ENCODE assay signal across 8 cellular contexts in genomic region chr3:107524214-107525100, GRCh38. TPM values are rescaled to one million over a fixed set of nuclear protein-coding genes. Genes with fewer than 3 reads are reported as not detected.
DNase-seq lines count a peak whose midpoint lies in the region; ATAC-seq and TF ChIP-seq lines count a peak whose summit lies in the region.

No MANE protein-coding gene starts in this region.

- H3F3A ChIP-seq in SU-DHL-6 (ENCODE audit: insufficient read depth), result peaks cover 13% of the 10 kb centered on the region

- peaks cover 24% of the 10 kb centered on the region for H3K79me1 ChIP-seq in trophoblast cell (ENCODE audit: low read length)

- peak overlapping the region; percentile 95 for H3K4me2 ChIP-seq in SU-DHL-6 (ENCODE audit: low read depth, low read length, poor library complexity, severe bottlenecking)
- peak overlapping the region; percentile 90 for H3K4me2 ChIP-seq in trophoblast cell (ENCODE audit: low read length)

- H3K4me3 ChIP-seq in SU-DHL-6 (ENCODE audit: insufficient read depth, low read length, poor library complexity, severe bottlenecking) (peak overlapping the region; percentile 93), adrenal gland (peak overlapping the region; percentile 53 to 96 (median 92)), left ventricle myocardium inferior (peak overlapping the region; percentile 87), trophoblast cell (ENCODE audit: low read depth, low read length) (peak overlapping the region; percentile 88)

- ATAC-seq in HG02642 (IDR thresholded peaks at IDR 0.05; ENCODE audit: poor library complexity, unreplicated experiment), result peak; percentile 0
- no peak for ATAC-seq in HG02970 (IDR thresholded peaks at IDR 0.05; ENCODE audit: low FRiP score, unreplicated experiment)
- no peak for ATAC-seq in GM19455 (IDR thresholded peaks at IDR 0.05; ENCODE audit: unreplicated experiment)

- H3K23ac ChIP-seq in trophoblast cell (ENCODE audit: low read length), result no peak overlapping the region

- intact Hi-C loops in adrenal gland (cut with DNase I), result loop anchor here in 1 of 2 donors (5.0 kb wide), 1 partner anchor 92 kb away; no protein-coding TSS in a partner anchor
- intact Hi-C loops in left ventricle myocardium inferior (cut with micrococcal nuclease), result no loop called here

- H3K27ac ChIP-seq in C4-2B (peak overlapping the region; percentile 67), SU-DHL-6 (ENCODE audit: low read depth, low read length) (peak overlapping the region; percentile 81), adrenal gland (peak overlapping the region; percentile 90 to 94 (median 93)), left ventricle myocardium inferior (replicated peaks) (peak overlapping the region; percentile 93), trophoblast cell (ENCODE audit: low read depth, low read length) (peak overlapping the region; percentile 84)

- no peak overlapping the region for H2AK5ac ChIP-seq in trophoblast cell (ENCODE audit: low read length)

- H3K27me3 ChIP-seq in SU-DHL-6 (ENCODE audit: low read length) (no peaks in the 10 kb centered on the region), adrenal gland (no peaks in the 10 kb centered on the region), left ventricle myocardium inferior (ENCODE audit: low read depth) (no peaks in the 10 kb centered on the region), trophoblast cell (ENCODE audit: insufficient read depth, low read length) (no peaks in the 10 kb centered on the region)

- peak overlapping the region; percentile 77 for H4K91ac ChIP-seq in trophoblast cell (ENCODE audit: low read depth, low read length)

- peak overlapping the region; percentile 78 for H3K4ac ChIP-seq in trophoblast cell (ENCODE audit: low read depth, low read length)

- H3K4me1 ChIP-seq in adrenal gland (replicated peaks in 1 of 2) (peaks cover 10 to 36% of the 10 kb centered on the region in 2 donors), left ventricle myocardium inferior (peaks cover 43% of the 10 kb centered on the region), trophoblast cell (ENCODE audit: control insufficient read depth in 1 of 2, insufficient read depth in 2 of 2, low read length in 2 of 2) (peaks cover 2 to 5% of the 10 kb centered on the region in 2 experiments)

- WGBS in adrenal gland, 4 donors, result 0% methylated on average over 22 to 47 of the region's 47 CpGs
- no CpG with 5 or more reads among the region's 47 CpGs for WGBS in trophoblast cell (ENCODE audit: extremely low coverage, insufficient coverage, insufficient read length)

- H3K18ac ChIP-seq in trophoblast cell (ENCODE audit: low read length), result peak overlapping the region; percentile 89

- peak in 1 of 2 donors; percentile 56 for TF ChIP-seq POLR2A in adrenal gland (IDR thresholded peaks at IDR 0.05)

- no peaks in the 10 kb centered on the region for H3K9me3 ChIP-seq in SU-DHL-6 (ENCODE audit: insufficient read depth, low read length)
- H3K9me3 ChIP-seq in adrenal gland (replicated peaks in 1 of 3), result no peaks in the 10 kb centered on the region
- H3K9me3 ChIP-seq in left ventricle myocardium inferior (replicated peaks), result no peaks in the 10 kb centered on the region
- no peaks in the 10 kb centered on the region for H3K9me3 ChIP-seq in trophoblast cell (ENCODE audit: insufficient read depth, low read depth, low read length)

- no peaks in the 10 kb centered on the region for H4K20me1 ChIP-seq in SU-DHL-6 (ENCODE audit: low read depth, low read length)

- peaks cover 21% of the 10 kb centered on the region for H3K36me3 ChIP-seq in SU-DHL-6 (ENCODE audit: low read length)
- H3K36me3 ChIP-seq in adrenal gland (replicated peaks in 1 of 2), result no peaks in the 10 kb centered on the region
- H3K36me3 ChIP-seq in left ventricle myocardium inferior, result no peaks in the 10 kb centered on the region
- no peaks in the 10 kb centered on the region for H3K36me3 ChIP-seq in trophoblast cell (ENCODE audit: control insufficient read depth in 1 of 2, insufficient read depth in 2 of 2, low read length in 2 of 2)

- H4K8ac ChIP-seq in trophoblast cell (ENCODE audit: low read depth, low read length), result peak overlapping the region; percentile 82

- H3K9ac ChIP-seq in SU-DHL-6 (ENCODE audit: low read length), result peak overlapping the region; percentile 83
- peak overlapping the region; percentile 77 for H3K9ac ChIP-seq in trophoblast cell (ENCODE audit: low read length)

- H2BK5ac ChIP-seq in trophoblast cell (ENCODE audit: low read depth, low read length, poor library complexity), result peak overlapping the region; percentile 83

- H3K9me2 ChIP-seq in SU-DHL-6 (replicated peaks; ENCODE audit: insufficient read depth, low read length), result no peaks in the 10 kb centered on the region

- peaks cover 26% of the 10 kb centered on the region for H3K79me2 ChIP-seq in SU-DHL-6 (ENCODE audit: insufficient read depth, low read length)
- peaks cover 17% of the 10 kb centered on the region for H3K79me2 ChIP-seq in trophoblast cell (ENCODE audit: control insufficient read depth, insufficient read depth, low read length, poor library complexity)

- H2AFZ ChIP-seq in SU-DHL-6 (ENCODE audit: low read depth, low read length, severe bottlenecking), result peak overlapping the region; percentile 95
- peak overlapping the region; percentile 81 for H2AFZ ChIP-seq in trophoblast cell (ENCODE audit: insufficient read depth, low read length, poor library complexity)

- no peak for TF ChIP-seq CTCF in C4-2B (conservative IDR thresholded peaks at IDR 0.05)
- TF ChIP-seq CTCF in SU-DHL-6 (IDR thresholded peaks at IDR 0.05; ENCODE audit: insufficient read depth, low read length, poor library complexity, severe bottlenecking), result no peak
- TF ChIP-seq CTCF in adrenal gland (IDR thresholded peaks at IDR 0.05), result no peak
- no peak for TF ChIP-seq CTCF in left ventricle myocardium inferior (IDR thresholded peaks at IDR 0.05; ENCODE audit: borderline replicate concordance)

- peak overlapping the region; percentile 79 for H3K14ac ChIP-seq in trophoblast cell (ENCODE audit: low read length)

- peak overlapping the region; percentile 63 for H2BK120ac ChIP-seq in trophoblast cell (ENCODE audit: insufficient read depth, low read length, poor library complexity)

- H4K12ac ChIP-seq in trophoblast cell (ENCODE audit: low read depth, low read length), result peak overlapping the region; percentile 73

- DNase-seq in adrenal gland (peak; percentile 72 to 84 (median 77)), left ventricle myocardium inferior (peak; percentile 49), trophoblast cell (peak; percentile 47 to 57)

- H2BK12ac ChIP-seq in trophoblast cell (ENCODE audit: low read length), result no peak overlapping the region

RNA-seq across cellular contexts. Expression of gene BBX, which starts 1.7 kb away (rescaled TPM):
- total RNA-seq in adrenal gland (100 to 1,000 TPM in 6 of 8 donors, 10 to 100 TPM in 2; 87.5 to 208 (median 122) TPM), left ventricle myocardium inferior (41.3 TPM)
- 10 to 100 TPM; 12.8 to 72.1 (median 19.4) TPM for polyA plus RNA-seq in adrenal gland
- polyA plus RNA-seq in trophoblast cell (2013), result 41.8 and 43.4 TPM in 2 replicates
